ENCODE assay signal across 2 cellular contexts in the genomic region with DNA sequence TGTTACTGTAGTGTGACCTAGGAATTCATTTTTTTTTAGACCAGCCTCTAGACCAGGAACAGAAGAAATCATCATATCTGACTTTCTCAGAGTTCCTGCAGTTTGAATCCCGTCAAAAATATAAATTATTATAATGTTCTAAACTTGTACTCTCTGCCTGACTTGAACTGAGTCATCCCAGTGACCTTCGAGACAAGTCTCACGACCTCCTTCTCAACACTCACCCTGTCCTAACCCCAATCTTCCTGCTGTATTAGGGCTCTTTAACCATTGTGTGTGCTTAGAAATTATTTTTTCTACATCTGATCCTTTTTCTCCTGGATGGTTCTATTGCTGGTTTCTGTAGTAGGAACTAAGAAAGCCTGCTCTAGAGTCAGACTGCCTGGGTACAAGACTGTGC.
TF ChIP-seq lines count a peak whose summit lies in the region.

No MANE protein-coding gene starts in this region.

TF ChIP-seq in liver, 16 proteins besides CTCF, POLR2A, EP300 and RAD21:
- TF ChIP-seq GABPA (IDR thresholded peaks at IDR 0.05 in 1 of 2, conservative IDR thresholded peaks at IDR 0.05 in 1 of 2) (no peak), NR2F2 (IDR thresholded peaks at IDR 0.05) (peak; percentile 78)

TF ChIP-seq in HepG2, 621 proteins besides CTCF, POLR2A, EP300 and RAD21:
- TF ChIP-seq, protein P1, sequence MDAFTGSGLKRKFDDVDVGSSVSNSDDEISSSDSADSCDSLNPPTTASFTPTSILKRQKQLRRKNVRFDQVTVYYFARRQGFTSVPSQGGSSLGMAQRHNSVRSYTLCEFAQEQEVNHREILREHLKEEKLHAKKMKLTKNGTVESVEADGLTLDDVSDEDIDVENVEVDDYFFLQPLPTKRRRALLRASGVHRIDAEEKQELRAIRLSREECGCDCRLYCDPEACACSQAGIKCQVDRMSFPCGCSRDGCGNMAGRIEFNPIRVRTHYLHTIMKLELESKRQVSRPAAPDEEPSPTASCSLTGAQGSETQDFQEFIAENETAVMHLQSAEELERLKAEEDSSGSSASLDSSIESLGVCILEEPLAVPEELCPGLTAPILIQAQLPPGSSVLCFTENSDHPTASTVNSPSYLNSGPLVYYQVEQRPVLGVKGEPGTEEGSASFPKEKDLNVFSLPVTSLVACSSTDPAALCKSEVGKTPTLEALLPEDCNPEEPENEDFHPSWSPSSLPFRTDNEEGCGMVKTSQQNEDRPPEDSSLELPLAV (CRISPR knock-in tag; conservative IDR thresholded peaks at IDR 0.05; ENCODE audit: low read depth), result no peak
- TF ChIP-seq, protein P2, sequence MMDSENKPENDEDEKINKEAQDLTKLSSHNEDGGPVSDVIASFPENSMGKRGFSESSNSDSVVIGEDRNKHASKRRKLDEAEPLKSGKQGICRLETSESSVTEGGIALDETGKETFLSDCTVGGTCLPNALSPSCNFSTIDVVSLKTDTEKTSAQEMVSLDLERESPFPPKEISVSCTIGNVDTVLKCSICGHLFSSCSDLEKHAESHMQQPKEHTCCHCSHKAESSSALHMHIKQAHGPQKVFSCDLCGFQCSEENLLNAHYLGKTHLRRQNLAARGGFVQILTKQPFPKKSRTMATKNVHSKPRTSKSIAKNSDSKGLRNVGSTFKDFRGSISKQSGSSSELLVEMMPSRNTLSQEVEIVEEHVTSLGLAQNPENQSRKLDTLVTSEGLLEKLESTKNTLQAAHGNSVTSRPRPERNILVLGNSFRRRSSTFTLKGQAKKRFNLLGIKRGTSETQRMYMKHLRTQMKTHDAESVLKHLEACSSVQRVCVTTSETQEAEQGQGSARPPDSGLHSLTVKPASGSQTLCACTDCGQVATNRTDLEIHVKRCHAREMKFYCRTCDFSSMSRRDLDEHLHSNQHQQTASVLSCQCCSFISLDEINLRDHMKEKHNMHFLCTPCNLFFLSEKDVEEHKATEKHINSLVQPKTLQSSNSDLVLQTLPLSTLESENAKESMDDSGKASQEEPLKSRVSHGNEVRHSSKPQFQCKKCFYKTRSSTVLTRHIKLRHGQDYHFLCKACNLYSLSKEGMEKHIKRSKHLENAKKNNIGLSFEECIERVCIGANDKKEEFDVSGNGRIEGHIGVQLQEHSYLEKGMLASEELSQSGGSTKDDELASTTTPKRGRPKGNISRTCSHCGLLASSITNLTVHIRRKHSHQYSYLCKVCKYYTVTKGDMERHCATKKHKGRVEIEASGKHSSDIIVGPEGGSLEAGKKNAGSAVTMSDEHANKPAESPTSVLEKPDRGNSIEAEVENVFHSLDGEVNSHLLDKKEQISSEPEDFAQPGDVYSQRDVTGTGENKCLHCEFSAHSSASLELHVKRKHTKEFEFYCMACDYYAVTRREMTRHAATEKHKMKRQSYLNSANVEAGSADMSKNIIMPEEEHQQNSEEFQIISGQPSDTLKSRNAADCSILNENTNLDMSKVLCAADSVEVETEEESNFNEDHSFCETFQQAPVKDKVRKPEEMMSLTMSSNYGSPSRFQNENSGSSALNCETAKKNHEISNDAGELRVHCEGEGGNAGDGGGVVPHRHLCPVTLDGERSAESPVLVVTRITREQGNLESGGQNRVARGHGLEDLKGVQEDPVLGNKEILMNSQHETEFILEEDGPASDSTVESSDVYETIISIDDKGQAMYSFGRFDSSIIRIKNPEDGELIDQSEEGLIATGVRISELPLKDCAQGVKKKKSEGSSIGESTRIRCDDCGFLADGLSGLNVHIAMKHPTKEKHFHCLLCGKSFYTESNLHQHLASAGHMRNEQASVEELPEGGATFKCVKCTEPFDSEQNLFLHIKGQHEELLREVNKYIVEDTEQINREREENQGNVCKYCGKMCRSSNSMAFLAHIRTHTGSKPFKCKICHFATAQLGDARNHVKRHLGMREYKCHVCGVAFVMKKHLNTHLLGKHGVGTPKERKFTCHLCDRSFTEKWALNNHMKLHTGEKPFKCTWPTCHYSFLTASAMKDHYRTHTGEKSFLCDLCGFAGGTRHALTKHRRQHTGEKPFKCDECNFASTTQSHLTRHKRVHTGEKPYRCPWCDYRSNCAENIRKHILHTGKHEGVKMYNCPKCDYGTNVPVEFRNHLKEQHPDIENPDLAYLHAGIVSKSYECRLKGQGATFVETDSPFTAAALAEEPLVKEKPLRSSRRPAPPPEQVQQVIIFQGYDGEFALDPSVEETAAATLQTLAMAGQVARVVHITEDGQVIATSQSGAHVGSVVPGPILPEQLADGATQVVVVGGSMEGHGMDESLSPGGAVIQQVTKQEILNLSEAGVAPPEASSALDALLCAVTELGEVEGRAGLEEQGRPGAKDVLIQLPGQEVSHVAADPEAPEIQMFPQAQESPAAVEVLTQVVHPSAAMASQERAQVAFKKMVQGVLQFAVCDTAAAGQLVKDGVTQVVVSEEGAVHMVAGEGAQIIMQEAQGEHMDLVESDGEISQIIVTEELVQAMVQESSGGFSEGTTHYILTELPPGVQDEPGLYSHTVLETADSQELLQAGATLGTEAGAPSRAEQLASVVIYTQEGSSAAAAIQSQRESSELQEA (CRISPR knock-in tag; IDR thresholded peaks at IDR 0.05; ENCODE audit: not compliant biosample characterization), result no peak
- no peak for TF ChIP-seq ZNF225 (CRISPR knock-in tag; IDR thresholded peaks at IDR 0.05)
- TF ChIP-seq ZBTB1 (CRISPR knock-in tag; IDR thresholded peaks at IDR 0.05; ENCODE audit: borderline replicate concordance), result no peak
- TF ChIP-seq, protein P3, sequence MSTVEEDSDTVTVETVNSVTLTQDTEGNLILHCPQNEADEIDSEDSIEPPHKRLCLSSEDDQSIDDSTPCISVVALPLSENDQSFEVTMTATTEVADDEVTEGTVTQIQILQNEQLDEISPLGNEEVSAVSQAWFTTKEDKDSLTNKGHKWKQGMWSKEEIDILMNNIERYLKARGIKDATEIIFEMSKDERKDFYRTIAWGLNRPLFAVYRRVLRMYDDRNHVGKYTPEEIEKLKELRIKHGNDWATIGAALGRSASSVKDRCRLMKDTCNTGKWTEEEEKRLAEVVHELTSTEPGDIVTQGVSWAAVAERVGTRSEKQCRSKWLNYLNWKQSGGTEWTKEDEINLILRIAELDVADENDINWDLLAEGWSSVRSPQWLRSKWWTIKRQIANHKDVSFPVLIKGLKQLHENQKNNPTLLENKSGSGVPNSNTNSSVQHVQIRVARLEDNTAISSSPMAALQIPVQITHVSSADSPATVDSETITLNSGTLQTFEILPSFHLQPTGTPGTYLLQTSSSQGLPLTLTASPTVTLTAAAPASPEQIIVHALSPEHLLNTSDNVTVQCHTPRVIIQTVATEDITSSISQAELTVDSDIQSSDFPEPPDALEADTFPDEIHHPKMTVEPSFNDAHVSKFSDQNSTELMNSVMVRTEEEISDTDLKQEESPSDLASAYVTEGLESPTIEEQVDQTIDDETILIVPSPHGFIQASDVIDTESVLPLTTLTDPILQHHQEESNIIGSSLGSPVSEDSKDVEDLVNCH (CRISPR knock-in tag; IDR thresholded peaks at IDR 0.05), result no peak
- no peak for TF ChIP-seq ZNF607 (CRISPR knock-in tag; IDR thresholded peaks at IDR 0.05; ENCODE audit: borderline replicate concordance)
- no peak for TF ChIP-seq ZNF543 (CRISPR knock-in tag; IDR thresholded peaks at IDR 0.05)
- TF ChIP-seq ZNF430 (CRISPR knock-in tag; IDR thresholded peaks at IDR 0.05), result no peak
